In genomic region chr2:42328148-42328833, GRCh38 we compare ENCODE assay signal across 8 cellular contexts. TPM values are rescaled to one million over a fixed set of nuclear protein-coding genes. Genes with fewer than 3 reads are reported as not detected.
DNase-seq lines count a peak whose midpoint lies in the region; ATAC-seq and TF ChIP-seq lines count a peak whose summit lies in the region.

No MANE protein-coding gene starts in this region.

- no peaks in the 10 kb centered on the region for H3K27me3 ChIP-seq in SU-DHL-6 (ENCODE audit: low read length)
- H3K27me3 ChIP-seq in upper lobe of left lung: no peaks in the 10 kb centered on the region
- H3K27me3 ChIP-seq in sigmoid colon: no peaks in the 10 kb centered on the region

- TF ChIP-seq CTCF in Calu3 (IDR thresholded peaks at IDR 0.05; ENCODE audit: unreplicated experiment): peak; percentile 36
- peak; percentile 14 for TF ChIP-seq CTCF in HFF-Myc (IDR thresholded peaks at IDR 0.05; ENCODE audit: low read depth, low read length, missing control alignments)
- TF ChIP-seq CTCF in SU-DHL-6 (IDR thresholded peaks at IDR 0.05; ENCODE audit: insufficient read depth, low read length, poor library complexity, severe bottlenecking): peak; percentile 42
- TF ChIP-seq CTCF in upper lobe of left lung (IDR thresholded peaks at IDR 0.05): peak in 4 of 6 experiments; percentile 12 to 37 (median 29)
- TF ChIP-seq CTCF in sigmoid colon (IDR thresholded peaks at IDR 0.05): peak in 2 of 4 experiments; percentile 12 to 32

- no TSS peak for BruUV-seq in Calu3 (replicated peaks; lab: Mats Ljungman, UMichigan)

- peaks cover 40% of the 10 kb centered on the region for H3K36me3 Mint-ChIP-seq in Calu3 (ENCODE audit: insufficient read depth, unreplicated experiment)

- ATAC-seq in upper lobe of left lung (ENCODE audit: low FRiP score in 2 of 2) (no peak), HG03159 (IDR thresholded peaks at IDR 0.05; ENCODE audit: unreplicated experiment) (no peak)

- no peaks in the 10 kb centered on the region for H4K20me1 ChIP-seq in SU-DHL-6 (ENCODE audit: low read depth, low read length)

- H3K9me3 ChIP-seq in SU-DHL-6 (ENCODE audit: insufficient read depth, low read length): no peaks in the 10 kb centered on the region
- no peaks in the 10 kb centered on the region for H3K9me3 ChIP-seq in upper lobe of left lung
- H3K9me3 ChIP-seq in sigmoid colon: no peaks in the 10 kb centered on the region

- no peak overlapping the region for H3K27ac Mint-ChIP-seq in Calu3 (ENCODE audit: unreplicated experiment)

- H3K9ac ChIP-seq in SU-DHL-6 (ENCODE audit: low read length): no peak overlapping the region

- H3K36me3 ChIP-seq in SU-DHL-6 (ENCODE audit: low read length) (peaks cover 14% of the 10 kb centered on the region; the same call in 1 of the 2 replicates), upper lobe of left lung (peaks cover 0 to 65% (median 21%) of the 10 kb centered on the region in 4 donors), sigmoid colon (peaks cover 0 to 62% (median 7%) of the 10 kb centered on the region in 4 donors)

- 66 to 83% methylated on average over 3 of the region's 3 CpGs for WGBS in upper lobe of left lung, 2 donors
- WGBS in sigmoid colon, 2 donors: 77 to 78% methylated on average over 3 of the region's 3 CpGs

- H2AFZ ChIP-seq in SU-DHL-6 (ENCODE audit: low read depth, low read length, severe bottlenecking): no peak overlapping the region

- no peaks in the 10 kb centered on the region for H3K27me3 Mint-ChIP-seq in Calu3 (ENCODE audit: unreplicated experiment)

- no peaks in the 10 kb centered on the region for H3K9me3 Mint-ChIP-seq in Calu3 (ENCODE audit: low read depth, unreplicated experiment)

- CTCF ChIA-PET in Calu3 (lab: Charles Lee): interaction anchor here (0.6 to 1.4 kb wide), 5 partner anchors 12 to 458 kb away, joined by 3 to 6 read pairs (median 3); no protein-coding TSS in a partner anchor

- TF ChIP-seq POLR2A in upper lobe of left lung (IDR thresholded peaks at IDR 0.05) (no peak), sigmoid colon (IDR thresholded peaks at IDR 0.05) (no peak)

- peaks cover 9% of the 10 kb centered on the region; the same call in 1 of the 2 replicates for H3F3A ChIP-seq in SU-DHL-6 (ENCODE audit: insufficient read depth)

- DNase-seq in Calu3: no peak
- DNase-seq in HFF-Myc (ENCODE audit: extremely low read depth, low read depth): no peak
- peak; percentile 24 for DNase-seq in germinal center (ENCODE audit: low spot score)
- DNase-seq in upper lobe of left lung: no peak
- DNase-seq in ecto neural progenitor cell (ENCODE audit: low spot score): no peak
- no peak for DNase-seq in sigmoid colon

- no peaks in the 10 kb centered on the region for H3K9me2 ChIP-seq in SU-DHL-6 (replicated peaks; ENCODE audit: insufficient read depth, low read length)

- TF ChIP-seq EP300 in upper lobe of left lung (IDR thresholded peaks at IDR 0.05) (no peak), sigmoid colon (IDR thresholded peaks at IDR 0.05) (no peak)

- no peaks in the 10 kb centered on the region for H3K4me1 Mint-ChIP-seq in Calu3 (ENCODE audit: low read depth, unreplicated experiment)

- H3K79me2 ChIP-seq in SU-DHL-6 (ENCODE audit: insufficient read depth, low read length): no peaks in the 10 kb centered on the region

- intact Hi-C loops in Calu3 (cut with micrococcal nuclease; ENCODE audit: unreplicated experiment) (loop anchor here (1.0 to 10.0 kb wide), 2 partner anchors 232 to 473 kb away; no protein-coding TSS in a partner anchor), sigmoid colon (cut with DNase I) (no loop called here)

- no peak overlapping the region for H3K4me3 ChIP-seq in HFF-Myc (replicated peaks; ENCODE audit: low read depth, low read length)
- H3K4me3 ChIP-seq in SU-DHL-6 (ENCODE audit: insufficient read depth, low read length, poor library complexity, severe bottlenecking): no peak overlapping the region
- H3K4me3 ChIP-seq in upper lobe of left lung: no peak overlapping the region
- no peak overlapping the region for H3K4me3 ChIP-seq in sigmoid colon

- H3K4me1 ChIP-seq in upper lobe of left lung (no peaks in the 10 kb centered on the region), sigmoid colon (no peaks in the 10 kb centered on the region)

- no peak overlapping the region for H3K27ac ChIP-seq in SU-DHL-6 (ENCODE audit: low read depth, low read length)
- no peak overlapping the region for H3K27ac ChIP-seq in upper lobe of left lung
- H3K27ac ChIP-seq in sigmoid colon: no peak overlapping the region

- H3K4me3 Mint-ChIP-seq in Calu3 (ENCODE audit: low read depth, unreplicated experiment): no peak overlapping the region

- H3K4me2 ChIP-seq in SU-DHL-6 (ENCODE audit: low read depth, low read length, poor library complexity, severe bottlenecking): no peak overlapping the region

RNA-seq across cellular contexts. Expression of gene COX7A2L, which starts 32.7 kb away (rescaled TPM):
- total RNA-seq in Calu3 (2022) (97.5 and 98.0 TPM in 2 replicates), upper lobe of left lung (100 to 1,000 TPM in 2 of 6 donors, 10 to 100 TPM in 4; 57.0 to 123 (median 85.7) TPM), sigmoid colon (100 to 1,000 TPM; 149 to 209 (median 172) TPM)
- 100 to 1,000 TPM; 149 to 270 (median 219) TPM for polyA plus RNA-seq in sigmoid colon
